In the genomic region with DNA sequence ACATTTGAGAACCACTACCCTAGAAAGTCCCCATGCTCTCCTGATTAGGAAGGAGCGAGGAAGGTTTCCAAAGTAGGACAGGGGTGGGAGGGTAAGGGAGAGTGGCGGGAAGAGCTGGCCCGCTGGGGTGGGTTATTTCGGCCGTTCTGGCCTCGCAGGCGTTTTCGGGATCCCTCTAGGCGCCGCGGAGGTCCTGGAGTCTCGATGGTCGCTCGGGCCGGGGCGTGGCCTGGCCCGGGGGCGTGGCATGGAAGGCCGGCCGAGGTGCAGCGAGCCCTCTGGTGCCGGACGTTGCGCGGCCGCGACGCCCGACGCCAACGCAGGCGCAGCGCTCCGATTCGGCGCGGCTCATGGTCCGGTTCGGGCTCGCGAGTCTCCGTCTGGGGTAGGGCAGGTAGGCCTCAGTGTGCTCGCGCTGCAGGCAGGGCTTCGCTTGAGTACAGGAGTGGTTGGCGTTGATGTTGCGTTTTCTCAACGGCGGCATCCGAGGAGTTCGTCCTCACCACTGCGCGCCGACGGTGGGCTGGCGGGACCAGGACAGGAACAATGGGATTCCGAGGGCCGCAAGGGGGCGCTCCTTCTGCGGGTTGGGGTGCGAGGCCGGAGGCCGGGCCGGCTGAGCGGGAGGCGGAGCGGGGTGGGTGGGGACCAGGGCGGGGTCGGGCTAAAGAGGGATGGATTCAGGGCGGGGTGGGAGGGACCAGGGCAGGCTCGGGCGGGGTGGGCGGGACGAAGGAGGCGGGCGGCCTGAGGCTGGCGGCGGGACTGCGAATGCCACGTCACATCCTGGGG, we compare ENCODE assay signal across 8 cellular contexts. TPM values are rescaled to one million over a fixed set of nuclear protein-coding genes. Genes with fewer than 3 reads are reported as not detected.
DNase-seq lines count a peak whose midpoint lies in the region; ATAC-seq and TF ChIP-seq lines count a peak whose summit lies in the region.

Gene PGBD2 (plus strand): TSS at position 287 of the 792 bp plus-strand sequence. CDS start 7,628 bp downstream, outside the sequence.

- H3K4me1 ChIP-seq in lower lobe of right lung: peaks cover 16% of the 10 kb centered on the region

- H3K4me3 ChIP-seq in dorsolateral prefrontal cortex (peak within 1 kb of the TSS; percentile 52 to 93 (median 77)), lower lobe of right lung (peak within 1 kb of the TSS; percentile 77)

- no peaks in the 10 kb centered on the region for H3K36me3 ChIP-seq in lower lobe of right lung

- H3K27ac ChIP-seq in dorsolateral prefrontal cortex: peak within 1 kb of the TSS; percentile 73 to 98 (median 93)
- H3K27ac ChIP-seq in lower lobe of right lung: peak within 1 kb of the TSS; percentile 96

- ATAC-seq in GM19351 (IDR thresholded peaks at IDR 0.05; ENCODE audit: unreplicated experiment) (peak; percentile 87), HG03520 (IDR thresholded peaks at IDR 0.05; ENCODE audit: unreplicated experiment) (peak; percentile 92), lower lobe of right lung (peak; percentile 98)

- TF ChIP-seq CTCF in dorsolateral prefrontal cortex (IDR thresholded peaks at IDR 0.05 in 54 of 56, conservative IDR thresholded peaks at IDR 0.05 in 2 of 56; ENCODE audit: low read depth in 1 of 56, partially characterized antibody in 56 of 56) (peak in 55 of 56 donors; percentile 23 to 82 (median 65)), lower lobe of right lung (IDR thresholded peaks at IDR 0.05) (peak; percentile 60)

- no peaks in the 10 kb centered on the region for H3K9me3 ChIP-seq in lower lobe of right lung

- no peaks in the 10 kb centered on the region for H3K27me3 ChIP-seq in dorsolateral prefrontal cortex
- no peaks in the 10 kb centered on the region for H3K27me3 ChIP-seq in lower lobe of right lung (ENCODE audit: low read depth)

- intact Hi-C loops in dorsolateral prefrontal cortex (cut with DNase I) (loop anchor here (1.0 kb wide), 4 partner anchors 32 to 68 kb away; partner anchors contain the start of genes ZNF672 (in 1 of the 2) and ZNF692 (in 1 of the 2)), lower lobe of right lung (cut with DNase I) (no loop called here)

- DNase-seq in CD1c-positive myeloid dendritic cell (ENCODE audit: extremely low spot score): peak; percentile 96
- peak; percentile 95 for DNase-seq in NCI-H69 (lab: John Stamatoyannopoulos, UW)
- DNase-seq in activated CD4-positive, alpha-beta T cell treated with anti-CD3 and anti-CD28 coated beads, Interleukin-2, amount 50 U/mL, for 4 hours: peak; percentile 94 to 95
- peak; percentile 80 to 94 (median 90) for DNase-seq in dorsolateral prefrontal cortex
- peak; percentile 95 for DNase-seq in lower lobe of right lung
- DNase-seq in stimulated activated CD4-positive, alpha-beta T cell treated with anti-CD3 and anti-CD28 coated beads, TNF-alpha, amount 100 ng/mL, for 1 hour (ENCODE audit: low read depth in 3 of 3, low spot score in 1 of 3): peak; percentile 89 to 97 (median 90)

RNA-seq across cellular contexts. Expression of gene PGBD2, which starts in this region (rescaled TPM):
- total RNA-seq in dorsolateral prefrontal cortex: 10 to 100 TPM in 1 of 120 experiments, 1 to 10 TPM in 119; 3.2 to 11.1 (median 6.2) TPM
- total RNA-seq in lower lobe of right lung: 9.1 TPM

Comparison
In these comparisons a context has a peak if more than half of its experiments do, and no peak if none do; other contexts are left out.
1. Peak in every context shown above with its lines: DNase-seq, ATAC-seq, H3K4me3 ChIP-seq and H3K27ac ChIP-seq.